Comparison of ENCODE assay signal across 17 cellular contexts in genomic region chr20:44629542-44629941, GRCh38.
"Had no signal": no experiment of that assay in that cellular context is flagged by ENCODE, and none has a peak within 500 bp of the region (broad histone marks: within the 10 kb centered on the region; RNA-seq: fewer than 3 reads in every experiment).

No MANE protein-coding gene starts in this region.

- H3K9me3 ChIP-seq: esophagus squamous epithelium, lower lobe of right lung, transverse colon, vagina had no signal

- H3K4me3 Mint-ChIP-seq: activated B cell treated with CpG ODN at 0.5 μM for 24 hours; activated CD8-positive, alpha-beta T cell treated with anti-CD3 and anti-CD28 coated beads, Interleukin-2, amount 10 ng/mL, durations not matched to agents 7 days and 5 days; activated T-cell treated with anti-CD3 and anti-CD28 coated beads, Interleukin-2, amount 50 U/mL, for 72 hours; brain had no signal

- H3K4me1 ChIP-seq: lower lobe of right lung, transverse colon had no signal

- DNase-seq: activated B cell treated with CpG ODN at 0.5 μM for 24 hours; activated CD4-positive, alpha-beta T cell treated with anti-CD3 and anti-CD28 coated beads for 48 hours; activated CD8-positive, alpha-beta memory T cell treated with anti-CD3 and anti-CD28 coated beads, Interleukin-2, amount 50 U/mL, for 48 hours; activated CD8-positive, alpha-beta T cell treated with anti-CD3 and anti-CD28 coated beads, Interleukin-2, amount 10 ng/mL, durations not matched to agents 7 days and 5 days; activated gamma-delta T cell; activated T-cell treated with anti-CD3 and anti-CD28 coated beads, Interleukin-2, amount 50 U/mL, for 72 hours; cortex of kidney; effector CD4-positive, alpha-beta T cell; esophagus squamous epithelium; kidney; lower lobe of right lung; stimulated activated CD4-positive, alpha-beta T cell treated with anti-CD3 and anti-CD28 coated beads, Interleukin-1b, Interleukin-23, amount 100 ng/mL, for 48 hours; T-helper 2 cell; transverse colon had no signal

- FAIRE-seq: kidney had no signal

- H3K27ac Mint-ChIP-seq: activated B cell treated with CpG ODN at 0.5 μM for 24 hours; activated CD8-positive, alpha-beta T cell treated with anti-CD3 and anti-CD28 coated beads, Interleukin-2, amount 10 ng/mL, durations not matched to agents 7 days and 5 days; activated T-cell treated with anti-CD3 and anti-CD28 coated beads, Interleukin-2, amount 50 U/mL, for 72 hours; brain had no signal

- H3K27me3 Mint-ChIP-seq: activated B cell treated with CpG ODN at 0.5 μM for 24 hours, brain had no signal

- H3K9me3 Mint-ChIP-seq: activated B cell treated with CpG ODN at 0.5 μM for 24 hours; activated naive CD4-positive, alpha-beta T cell treated with anti-CD3 and anti-CD28 coated beads, Interleukin-2, amount 50 U/mL, for 72 hours; activated T-cell treated with anti-CD3 and anti-CD28 coated beads, Interleukin-2, amount 50 U/mL, for 72 hours; brain had no signal

- H3K4me3 ChIP-seq: esophagus squamous epithelium, lower lobe of right lung, transverse colon, vagina had no signal

- ATAC-seq: activated CD8-positive, alpha-beta T cell treated with anti-CD3 and anti-CD28 coated beads, Interleukin-2, amount 10 ng/mL, durations not matched to agents 7 days and 5 days; activated naive CD4-positive, alpha-beta T cell treated with anti-CD3 and anti-CD28 coated beads, Interleukin-2, amount 50 U/mL, for 72 hours; activated T-cell treated with anti-CD3 and anti-CD28 coated beads, Interleukin-2, amount 50 U/mL, for 72 hours; lower lobe of right lung had no signal

- H3K36me3 Mint-ChIP-seq: brain had no signal

- H3K27ac ChIP-seq: esophagus squamous epithelium, lower lobe of right lung, transverse colon, vagina had no signal

- H3K36me3 ChIP-seq: transverse colon, vagina had no signal

- H3K27me3 ChIP-seq: esophagus squamous epithelium, transverse colon, vagina had no signal
